In the genomic region with DNA sequence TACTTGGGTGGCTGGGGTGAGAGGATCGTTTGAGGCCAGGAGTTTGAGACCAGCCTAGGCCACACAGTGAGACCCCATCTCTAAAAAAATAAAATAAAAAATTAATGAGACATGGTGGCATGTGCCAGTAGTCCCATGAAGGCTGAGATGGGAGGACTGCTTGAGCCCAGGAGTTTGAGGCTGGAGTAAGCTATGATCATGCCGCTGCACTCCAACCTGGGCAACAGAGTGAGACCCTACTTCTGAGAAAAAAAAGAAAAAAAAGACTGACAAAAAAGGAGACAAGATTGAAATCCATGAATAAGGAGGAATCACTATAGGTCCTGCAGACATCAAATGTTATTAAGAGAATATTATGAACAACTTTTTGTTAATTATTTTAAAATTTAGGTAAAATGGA, we compare ENCODE assay signal across 20 cellular contexts. TPM values are rescaled to one million over a fixed set of nuclear protein-coding genes. Genes with fewer than 3 reads are reported as not detected.
DNase-seq lines count a peak whose midpoint lies in the region; ATAC-seq lines count a peak whose summit lies in the region.
"Had no signal": no experiment of that assay in that cellular context is flagged by ENCODE, and none has a peak within 500 bp of the region (broad histone marks: within the 10 kb centered on the region; RNA-seq: fewer than 3 reads in every experiment).

No MANE protein-coding gene starts in this region.

- peaks cover 6 to 15% of the 10 kb centered on the region in 2 donors for H3K36me3 Mint-ChIP-seq in activated T-cell treated with anti-CD3 and anti-CD28 coated beads, Interleukin-2, amount 50 U/mL, for 72 hours (ENCODE audit: insufficient read depth in 2 of 2)
- H3K36me3 Mint-ChIP-seq in activated T-cell treated with anti-CD3 and anti-CD28 coated beads, Interleukin-2, amount 50 U/mL, for 24 hours (ENCODE audit: low read depth) = peaks cover 53% of the 10 kb centered on the region
- peaks cover 62% of the 10 kb centered on the region for H3K36me3 Mint-ChIP-seq in dendritic cell treated with granulocyte-macrophage colony-stimulating factor and Interleukin-4, amounts not matched to agents 40 ng/mL and 50 ng/mL, for 4 days (ENCODE audit: low read depth)
- H3K36me3 Mint-ChIP-seq in naive thymus-derived CD4-positive, alpha-beta T cell = peaks cover 10 to 38% (median 21%) of the 10 kb centered on the region in 5 donors

- ATAC-seq in activated T-cell treated with anti-CD3 and anti-CD28 coated beads, Interleukin-2, amount 50 U/mL, for 72 hours (replicated peaks in 1 of 2) = no peak
- no peak for ATAC-seq in naive thymus-derived CD4-positive, alpha-beta T cell
- no peak for ATAC-seq in GM21526 (IDR thresholded peaks at IDR 0.05; ENCODE audit: low FRiP score, unreplicated experiment)
- no peak for ATAC-seq in GM18502 (IDR thresholded peaks at IDR 0.05; ENCODE audit: poor library complexity, unreplicated experiment)
- no peak for ATAC-seq in GM19463 (IDR thresholded peaks at IDR 0.05; ENCODE audit: unreplicated experiment)

- intact Hi-C loops in dendritic cell treated with granulocyte-macrophage colony-stimulating factor and Interleukin-4, amounts not matched to agents 40 ng/mL and 50 ng/mL, for 4 days (cut with micrococcal nuclease) = no loop called here
- intact Hi-C loops in naive thymus-derived CD4-positive, alpha-beta T cell (cut with micrococcal nuclease) = no loop called here

- H3K9me3 ChIP-seq in HUES64 (ENCODE audit: insufficient read depth, low read depth, low read length) = peaks cover 51% of the 10 kb centered on the region
- no peaks in the 10 kb centered on the region for H3K9me3 ChIP-seq in naive thymus-derived CD4-positive, alpha-beta T cell (ENCODE audit: control insufficient read depth in 2 of 3, low read length in 3 of 3)
- H3K9me3 ChIP-seq: BLaER1 had no signal

- peak overlapping the region; percentile 27; the same call in 1 of the 2 replicates for H3K4me3 ChIP-seq in HUES64 (ENCODE audit: low read length)
- no peak overlapping the region for H3K4me3 ChIP-seq in naive thymus-derived CD4-positive, alpha-beta T cell (ENCODE audit: low read length)
- H3K4me3 ChIP-seq: BLaER1, GM23248 had no signal

- H3K4me1 Mint-ChIP-seq in activated T-cell treated with anti-CD3 and anti-CD28 coated beads, Interleukin-2, amount 50 U/mL, for 72 hours (ENCODE audit: low read depth) = no peaks in the 10 kb centered on the region
- no peaks in the 10 kb centered on the region for H3K4me1 Mint-ChIP-seq in activated T-cell treated with anti-CD3 and anti-CD28 coated beads, Interleukin-2, amount 50 U/mL, for 24 hours (ENCODE audit: low read depth)
- H3K4me1 Mint-ChIP-seq in dendritic cell treated with granulocyte-macrophage colony-stimulating factor and Interleukin-4, amounts not matched to agents 40 ng/mL and 50 ng/mL, for 4 days (ENCODE audit: low read depth) = no peaks in the 10 kb centered on the region
- H3K4me1 Mint-ChIP-seq in naive thymus-derived CD4-positive, alpha-beta T cell = peaks cover 0 to 12% (median 0%) of the 10 kb centered on the region in 7 donors
- H3K4me1 Mint-ChIP-seq: B cell had no signal

- H3K27me3 Mint-ChIP-seq in activated T-cell treated with anti-CD3 and anti-CD28 coated beads, Interleukin-2, amount 50 U/mL, for 72 hours (ENCODE audit: low read depth) = no peaks in the 10 kb centered on the region
- H3K27me3 Mint-ChIP-seq in activated T-cell treated with anti-CD3 and anti-CD28 coated beads, Interleukin-2, amount 50 U/mL, for 24 hours = no peaks in the 10 kb centered on the region
- no peaks in the 10 kb centered on the region for H3K27me3 Mint-ChIP-seq in dendritic cell treated with granulocyte-macrophage colony-stimulating factor and Interleukin-4, amounts not matched to agents 40 ng/mL and 50 ng/mL, for 4 days
- H3K27me3 Mint-ChIP-seq in naive thymus-derived CD4-positive, alpha-beta T cell = no peaks in the 10 kb centered on the region
- H3K27me3 Mint-ChIP-seq: B cell; CD4-positive, alpha-beta T cell; CD8-positive, alpha-beta memory T cell had no signal

- H3K9me3 Mint-ChIP-seq in activated T-cell treated with anti-CD3 and anti-CD28 coated beads, Interleukin-2, amount 50 U/mL, for 72 hours = peaks cover 0 to 2% of the 10 kb centered on the region in 2 donors
- H3K9me3 Mint-ChIP-seq in activated T-cell treated with anti-CD3 and anti-CD28 coated beads, Interleukin-2, amount 50 U/mL, for 24 hours = no peaks in the 10 kb centered on the region
- no peaks in the 10 kb centered on the region for H3K9me3 Mint-ChIP-seq in dendritic cell treated with granulocyte-macrophage colony-stimulating factor and Interleukin-4, amounts not matched to agents 40 ng/mL and 50 ng/mL, for 4 days
- no peaks in the 10 kb centered on the region for H3K9me3 Mint-ChIP-seq in naive thymus-derived CD4-positive, alpha-beta T cell

- POLR2A ChIA-PET in naive thymus-derived CD4-positive, alpha-beta T cell (lab: Charles Lee) = no interaction called here

- H3K27me3 ChIP-seq in HUES64 (ENCODE audit: insufficient read depth, low read length) = no peaks in the 10 kb centered on the region
- no peaks in the 10 kb centered on the region for H3K27me3 ChIP-seq in naive thymus-derived CD4-positive, alpha-beta T cell (ENCODE audit: control insufficient read depth in 2 of 2, insufficient read depth in 2 of 2, low read length in 2 of 2)
- H3K27me3 ChIP-seq: BLaER1 had no signal

- WGBS in HUES64 = 98% methylated on average over 2 of the region's 2 CpGs

- no peak for DNase-seq in activated T-cell treated with anti-CD3 and anti-CD28 coated beads, Interleukin-2, amount 50 U/mL, for 72 hours
- no peak for DNase-seq in activated T-cell treated with anti-CD3 and anti-CD28 coated beads, Interleukin-2, amount 50 U/mL, for 24 hours
- no peak for DNase-seq in naive thymus-derived CD4-positive, alpha-beta T cell
- DNase-seq: CD4-positive, alpha-beta T cell; CD8-positive, alpha-beta memory T cell; DMS 273 treated with DMSO at 0.1 percent for 48 hours; DMS53; DMS79 treated with DMSO at 0.1 percent for 48 hours; GM23248; H7; HCEC 1CT had no signal

- H3K36me3 ChIP-seq in HUES64 (ENCODE audit: insufficient read depth, low read length) = peaks cover 63% of the 10 kb centered on the region
- H3K36me3 ChIP-seq in naive thymus-derived CD4-positive, alpha-beta T cell (ENCODE audit: control insufficient read depth in 2 of 3, insufficient read depth in 3 of 3, low read length in 3 of 3) = peaks cover 9 to 39% (median 24%) of the 10 kb centered on the region in 3 experiments

- H3K27ac ChIP-seq in HUES64 (ENCODE audit: low read depth, low read length) = no peak overlapping the region
- H3K27ac ChIP-seq in naive thymus-derived CD4-positive, alpha-beta T cell (ENCODE audit: low read depth, low read length) = peak overlapping the region; percentile 7
- H3K27ac ChIP-seq: 22Rv1, BLaER1, C4-2B, GM23248 had no signal

- CTCF ChIA-PET in naive thymus-derived CD4-positive, alpha-beta T cell (lab: Charles Lee) = no interaction called here

- no peak overlapping the region for H3K4me3 Mint-ChIP-seq in activated T-cell treated with anti-CD3 and anti-CD28 coated beads, Interleukin-2, amount 50 U/mL, for 72 hours
- H3K4me3 Mint-ChIP-seq in activated T-cell treated with anti-CD3 and anti-CD28 coated beads, Interleukin-2, amount 50 U/mL, for 24 hours = no peak overlapping the region
- no peak overlapping the region for H3K4me3 Mint-ChIP-seq in dendritic cell treated with granulocyte-macrophage colony-stimulating factor and Interleukin-4, amounts not matched to agents 40 ng/mL and 50 ng/mL, for 4 days
- H3K4me3 Mint-ChIP-seq in naive thymus-derived CD4-positive, alpha-beta T cell = no peak overlapping the region
- H3K4me3 Mint-ChIP-seq: B cell; CD4-positive, alpha-beta T cell; CD8-positive, alpha-beta memory T cell had no signal

- H3K9ac ChIP-seq in HUES64 (ENCODE audit: low read depth, low read length) = no peak overlapping the region
- H3K9ac ChIP-seq: BLaER1, GM23248 had no signal

- H3K27ac Mint-ChIP-seq in activated T-cell treated with anti-CD3 and anti-CD28 coated beads, Interleukin-2, amount 50 U/mL, for 72 hours = peak overlapping the region; percentile 75
- no peak overlapping the region for H3K27ac Mint-ChIP-seq in activated T-cell treated with anti-CD3 and anti-CD28 coated beads, Interleukin-2, amount 50 U/mL, for 24 hours
- peak overlapping the region; percentile 19 for H3K27ac Mint-ChIP-seq in dendritic cell treated with granulocyte-macrophage colony-stimulating factor and Interleukin-4, amounts not matched to agents 40 ng/mL and 50 ng/mL, for 4 days
- peak overlapping the region in 2 of 9 donors; percentile 6 to 49 for H3K27ac Mint-ChIP-seq in naive thymus-derived CD4-positive, alpha-beta T cell
- H3K27ac Mint-ChIP-seq: B cell; CD4-positive, alpha-beta T cell had no signal

- no peaks in the 10 kb centered on the region for H3K4me1 ChIP-seq in HUES64 (ENCODE audit: insufficient read depth, low read length)
- H3K4me1 ChIP-seq in naive thymus-derived CD4-positive, alpha-beta T cell (ENCODE audit: control insufficient read depth in 2 of 2, insufficient read depth in 2 of 2, low read length in 2 of 2) = no peaks in the 10 kb centered on the region
- H3K4me1 ChIP-seq: BLaER1 had no signal

RNA-seq across cellular contexts. Expression of gene BPHL, which starts 23.7 kb away (rescaled TPM):
- total RNA-seq in activated T-cell treated with anti-CD3 and anti-CD28 coated beads, Interleukin-2, amount 50 U/mL, for 72 hours = 10 to 100 TPM; 12.5 to 14.8 TPM
- 24.4 TPM for polyA plus RNA-seq in HUES64 (2013, experiment 1 of 2)
- polyA plus RNA-seq in HUES64 (2013, experiment 2 of 2) = 25.0 TPM
- total RNA-seq in naive thymus-derived CD4-positive, alpha-beta T cell = 10 to 100 TPM in 2 of 5 experiments, 1 to 10 TPM in 3; 7.9 to 18.0 (median 10.0) TPM
- 1 to 10 TPM; 9.3 to 9.6 TPM for polyA plus RNA-seq in naive thymus-derived CD4-positive, alpha-beta T cell

RNA-seq across cellular contexts. Expression of gene RIPK1, which starts 26.5 kb away (rescaled TPM):
- total RNA-seq in activated T-cell treated with anti-CD3 and anti-CD28 coated beads, Interleukin-2, amount 50 U/mL, for 72 hours = 10 to 100 TPM; 21.9 to 23.6 TPM
- polyA plus RNA-seq in HUES64 (2013, experiment 1 of 2) = 18.5 TPM
- 16.9 TPM for polyA plus RNA-seq in HUES64 (2013, experiment 2 of 2)
- 10 to 100 TPM; 20.3 to 34.8 (median 32.4) TPM for total RNA-seq in naive thymus-derived CD4-positive, alpha-beta T cell
- 10 to 100 TPM; 17.1 to 25.4 TPM for polyA plus RNA-seq in naive thymus-derived CD4-positive, alpha-beta T cell
